8 cellular contexts compared by ENCODE assay signal in genomic region chr20:44683263-44684046, GRCh38. TPM values are rescaled to one million over a fixed set of nuclear protein-coding genes. Genes with fewer than 3 reads are reported as not detected.
DNase-seq lines count a peak whose midpoint lies in the region; ATAC-seq and TF ChIP-seq lines count a peak whose summit lies in the region.

No MANE protein-coding gene starts in this region.

- TF ChIP-seq CTCF in LNCaP clone FGC (IDR thresholded peaks at IDR 0.05; ENCODE audit: control insufficient read depth, extremely low read depth, insufficient read depth) (peak; percentile 81), kidney epithelial cell (IDR thresholded peaks at IDR 0.05; ENCODE audit: insufficient read depth, low read length, poor library complexity, severe bottlenecking) (peak; percentile 78)

- DNase-seq in NCI-H2081 (lab: John Stamatoyannopoulos, UW) (peak; percentile 43 to 72), NCI-H2081 treated with DMSO at 0.1 percent for 48 hours (lab: John Stamatoyannopoulos, UW) (no peak), LNCaP clone FGC (ENCODE audit: low read depth) (peak; percentile 21), SKM-1 (lab: John Stamatoyannopoulos, UW; ENCODE audit: unreplicated experiment) (peak; percentile 57), amniotic epithelial cell (ENCODE audit: low read depth) (peak; percentile 31), kidney epithelial cell (ENCODE audit: low read depth) (no peak)
- DNase-seq in stimulated activated CD8-positive, alpha-beta memory T cell treated with anti-CD3 and anti-CD28 coated beads, Interleukin-15, amount 100 ng/mL, for 1 hour (ENCODE audit: low read depth) = peak; percentile 41

- no peaks in the 10 kb centered on the region for H3K36me3 ChIP-seq in kidney epithelial cell (ENCODE audit: control insufficient read depth, insufficient read depth, low read length)

- ATAC-seq in GM18520 (IDR thresholded peaks at IDR 0.05; ENCODE audit: unreplicated experiment) = no peak

- H3K4me3 ChIP-seq in LNCaP clone FGC (ENCODE audit: low read depth, low read length) (no peak overlapping the region), kidney epithelial cell (ENCODE audit: low read depth, low read length) (no peak overlapping the region)

- H3K27me3 ChIP-seq in kidney epithelial cell (ENCODE audit: control insufficient read depth, insufficient read depth, low read length) = no peaks in the 10 kb centered on the region

RNA-seq across cellular contexts. Expression of gene CCN5, which starts 31.7 kb away (rescaled TPM):
- total RNA-seq in kidney epithelial cell = not detected in 2 replicates

RNA-seq across cellular contexts. Expression of gene ADA, which starts 32.0 kb away (rescaled TPM):
- 18.1 and 19.2 TPM in 2 replicates for total RNA-seq in kidney epithelial cell

Comparison
In these comparisons a context has a peak if more than half of its experiments do, and no peak if none do; other contexts are left out.
1. DNase-seq: peak in NCI-H2081 (2 of 2), LNCaP clone FGC (single experiment), SKM-1 (single experiment), amniotic epithelial cell (single experiment) and stimulated activated CD8-positive, alpha-beta memory T cell treated with anti-CD3 and anti-CD28 coated beads, Interleukin-15, amount 100 ng/mL, for 1 hour (single experiment); none in NCI-H2081 treated with DMSO at 0.1 percent for 48 hours (single experiment) and kidney epithelial cell (single experiment).